25 cellular contexts compared by ENCODE assay signal in the genomic region with DNA sequence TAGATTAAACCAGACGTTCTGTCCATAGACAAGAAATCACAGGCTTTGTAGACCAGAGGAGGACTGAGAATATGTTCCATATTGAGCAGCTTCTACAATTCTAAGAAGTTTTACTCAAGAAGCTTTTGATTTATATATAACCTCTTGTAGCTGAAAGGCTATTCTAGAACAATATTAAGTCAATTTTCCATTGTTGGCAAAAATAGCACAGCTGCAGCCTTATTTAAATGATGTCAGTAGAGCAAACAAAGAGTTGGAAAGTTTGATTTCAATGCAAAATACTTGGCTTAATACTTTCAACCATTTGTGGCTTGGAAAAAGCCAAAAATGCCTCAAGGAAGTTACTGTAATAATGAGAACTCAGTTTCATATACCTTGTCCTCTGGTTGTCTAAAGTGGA. TPM values are rescaled to one million over a fixed set of nuclear protein-coding genes. Genes with fewer than 3 reads are reported as not detected.
"Had no signal": no experiment of that assay in that cellular context is flagged by ENCODE, and none has a peak within 500 bp of the region (broad histone marks: within the 10 kb centered on the region; RNA-seq: fewer than 3 reads in every experiment).

GLYATL2 (minus strand) TSS at position 105 of the 400 bp plus-strand sequence. CDS start 5,092 bp downstream, outside the sequence.

- DNase-seq: activated CD4-positive, alpha-beta T cell treated with anti-CD3 and anti-CD28 coated beads for 48 hours; activated CD4-positive, alpha-beta T cell treated with anti-CD3 and anti-CD28 coated beads, Interleukin-2, amount 50 U/mL, for 4 hours; activated CD4-positive, CD25-positive, alpha-beta regulatory T cell treated with anti-CD3 and anti-CD28 coated beads, Interleukin-2, amount 50 U/mL, for 72 hours; activated CD8-positive, alpha-beta memory T cell treated with anti-CD3 and anti-CD28 coated beads, Interleukin-2, amount 50 U/mL, for 48 hours; activated CD8-positive, alpha-beta T cell treated with anti-CD3 and anti-CD28 coated beads, Interleukin-2, amount 10 ng/mL, durations not matched to agents 7 days and 5 days; activated T-cell treated with anti-CD3 and anti-CD28 coated beads, Interleukin-2, amount 50 U/mL, for 1 hour; aorta; central memory CD4-positive, alpha-beta T cell; Kasumi-1; MV-4-11; NCI-H1092 treated with DMSO at 0.1 percent for 48 hours; NCI-H1417 treated with DMSO at 0.1 percent for 48 hours; NCI-H1694 treated with DMSO at 0.1 percent for 48 hours; NCI-H2029 treated with DMSO at 0.1 percent for 48 hours; NCI-H345; NCI-H510A; NCI-H526 treated with DMSO at 0.1 percent for 48 hours; NCI-H82; SIG-M5; T-helper 1 cell had no signal

- ATAC-seq: activated CD8-positive, alpha-beta T cell treated with anti-CD3 and anti-CD28 coated beads, Interleukin-2, amount 10 ng/mL, durations not matched to agents 7 days and 5 days; WTC11 had no signal

- H3K9me3 ChIP-seq: SK-N-SH had no signal

RNA-seq across cellular contexts. Expression of gene GLYATL2, which starts in this region (rescaled TPM):
- total RNA-seq: activated CD8-positive, alpha-beta T cell treated with anti-CD3 and anti-CD28 coated beads, Interleukin-2, amount 10 ng/mL, durations not matched to agents 7 days and 5 days; bronchial epithelial cell; OCI-LY7; T-helper 2 cell treated with Interferon-gamma antibody and Interleukin-4, amounts not matched to agents 100 ng/mL and 5 ng/mL, for 36 hours had no signal
- polyA plus RNA-seq: aorta had no signal
